14 cellular contexts compared by ENCODE assay signal in the genomic region with DNA sequence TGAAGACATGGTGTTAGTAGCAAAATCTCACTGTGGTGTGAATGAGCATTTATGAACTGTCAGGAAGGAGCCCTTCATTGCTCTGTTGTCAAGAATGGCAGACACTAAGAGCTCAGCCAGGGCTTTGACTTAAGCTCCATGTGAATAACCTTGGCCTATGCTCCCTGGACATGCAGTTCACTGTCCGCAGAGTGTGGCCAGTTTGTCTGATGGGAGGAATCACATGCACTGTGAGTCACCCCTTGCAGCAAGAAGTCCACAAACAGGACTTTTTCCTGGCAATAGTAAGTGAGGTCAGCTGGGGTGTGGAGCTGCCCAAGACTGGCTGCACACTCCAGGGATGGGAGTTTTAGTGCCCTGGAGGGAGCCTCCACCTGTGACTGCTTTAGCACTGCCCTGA.
"Had no signal": no experiment of that assay in that cellular context is flagged by ENCODE, and none has a peak within 500 bp of the region (broad histone marks: within the 10 kb centered on the region; RNA-seq: fewer than 3 reads in every experiment).

No MANE protein-coding gene starts in this region.

- H3K27ac Mint-ChIP-seq: activated CD4-positive, alpha-beta memory T cell treated with anti-CD3 and anti-CD28 coated beads, Interleukin-2, amount 10 ng/mL, durations not matched to agents 7 days and 5 days; activated T-cell treated with anti-CD3 and anti-CD28 coated beads, Interleukin-2, amount 50 U/mL, for 72 hours; immature natural killer cell; natural killer cell treated with Interleukin-12 subunit alpha and Interleukin-12 subunit beta and Interleukin-15 and Interleukin-18, amount 100 ng/mL, for 72 hours; progenitor cell of endocrine pancreas; type B pancreatic cell had no signal

- H3K9me3 ChIP-seq: colonic mucosa had no signal

- H3K4me1 ChIP-seq: colonic mucosa had no signal

- H3K27ac ChIP-seq: colonic mucosa, VCaP had no signal

- ATAC-seq: activated T-cell treated with anti-CD3 and anti-CD28 coated beads, Interleukin-2, amount 50 U/mL, for 72 hours; mucosa of descending colon; natural killer cell treated with Interleukin-12 subunit alpha and Interleukin-12 subunit beta and Interleukin-15 and Interleukin-18, amount 100 ng/mL, for 72 hours; sciatic nerve had no signal

- H3K27me3 ChIP-seq: colonic mucosa had no signal

- H3K4me3 Mint-ChIP-seq: activated CD4-positive, alpha-beta memory T cell treated with anti-CD3 and anti-CD28 coated beads, Interleukin-2, amount 10 ng/mL, durations not matched to agents 7 days and 5 days; activated T-cell treated with anti-CD3 and anti-CD28 coated beads, Interleukin-2, amount 50 U/mL, for 72 hours; immature natural killer cell; natural killer cell treated with Interleukin-12 subunit alpha and Interleukin-12 subunit beta and Interleukin-15 and Interleukin-18, amount 100 ng/mL, for 72 hours; type B pancreatic cell had no signal

- DNase-seq: activated CD4-positive, alpha-beta memory T cell treated with anti-CD3 and anti-CD28 coated beads, Interleukin-2, amount 10 ng/mL, durations not matched to agents 7 days and 5 days; activated T-cell treated with anti-CD3 and anti-CD28 coated beads, Interleukin-2, amount 50 U/mL, for 72 hours; colonic mucosa; immature natural killer cell; mucosa of descending colon; nucleus accumbens; stimulated activated CD4-positive, alpha-beta T cell treated with anti-CD3 and anti-CD28 coated beads, Interleukin-2, amount 100 ng/mL, for 24 hours; stimulated activated naive CD4-positive, alpha-beta T cell; T-helper 1 cell had no signal

- H3K27me3 Mint-ChIP-seq: activated CD4-positive, alpha-beta memory T cell treated with anti-CD3 and anti-CD28 coated beads, Interleukin-2, amount 10 ng/mL, durations not matched to agents 7 days and 5 days; natural killer cell treated with Interleukin-12 subunit alpha and Interleukin-12 subunit beta and Interleukin-15 and Interleukin-18, amount 100 ng/mL, for 72 hours; progenitor cell of endocrine pancreas; type B pancreatic cell had no signal

- H3K4me1 Mint-ChIP-seq: activated CD4-positive, alpha-beta memory T cell treated with anti-CD3 and anti-CD28 coated beads, Interleukin-2, amount 10 ng/mL, durations not matched to agents 7 days and 5 days; immature natural killer cell had no signal

- H3K36me3 ChIP-seq: colonic mucosa had no signal

- H3K4me3 ChIP-seq: colonic mucosa, mucosa of descending colon had no signal
